1 cellular context compared by ENCODE assay signal in the genomic region with DNA sequence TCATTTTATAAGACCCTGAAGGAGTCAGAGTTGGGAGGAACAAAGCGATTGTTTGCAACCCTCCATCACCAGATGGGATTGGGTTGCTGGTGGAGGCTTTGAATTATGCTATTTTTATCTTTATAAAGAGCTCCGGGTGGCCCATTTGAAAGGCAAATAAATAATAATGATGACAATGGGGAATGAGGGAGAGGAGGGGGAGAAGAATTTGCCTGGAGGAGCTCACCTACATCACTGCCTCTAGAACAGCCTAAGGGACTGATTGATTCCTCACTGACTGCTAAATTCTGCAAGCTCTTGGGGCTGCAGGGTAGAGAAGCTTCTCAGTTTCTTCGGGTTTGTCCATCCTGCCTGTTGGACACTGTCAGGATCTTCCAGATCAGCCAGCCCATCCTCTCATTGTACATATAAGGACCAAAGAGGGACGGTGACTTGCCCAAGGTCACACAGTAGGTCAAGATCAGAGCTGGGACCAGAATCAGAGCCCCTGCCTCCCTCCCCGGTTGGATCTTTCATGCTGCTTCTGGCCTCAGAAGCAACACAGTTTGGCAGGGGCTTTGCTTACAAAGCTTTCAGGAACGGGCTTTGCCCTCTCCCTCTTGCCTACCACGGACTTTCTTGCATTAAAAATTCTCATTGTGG.
TF ChIP-seq lines count a peak whose summit lies in the region.

No MANE protein-coding gene starts in this region.

TF ChIP-seq in WTC11, 78 proteins besides CTCF, POLR2A, EP300 and RAD21 (continued from another document):
- TF ChIP-seq ARID4B (CRISPR knock-in tag; IDR thresholded peaks at IDR 0.05; ENCODE audit: borderline replicate concordance) (no peak), JUN (CRISPR knock-in tag; IDR thresholded peaks at IDR 0.05) (no peak), ZBTB21 (CRISPR knock-in tag; IDR thresholded peaks at IDR 0.05; ENCODE audit: borderline replicate concordance) (no peak), HMGXB4 (CRISPR knock-in tag; IDR thresholded peaks at IDR 0.05) (no peak), ZNF423 (CRISPR knock-in tag; IDR thresholded peaks at IDR 0.05) (no peak), NR2C2 (CRISPR knock-in tag; IDR thresholded peaks at IDR 0.05) (no peak), TCF7 (CRISPR knock-in tag; IDR thresholded peaks at IDR 0.05; ENCODE audit: low read depth) (no peak), IRF2 (CRISPR knock-in tag; IDR thresholded peaks at IDR 0.05; ENCODE audit: borderline replicate concordance, low read depth) (no peak), FOXP1 (CRISPR knock-in tag; IDR thresholded peaks at IDR 0.05; ENCODE audit: borderline replicate concordance) (no peak), ZNF671 (CRISPR knock-in tag; IDR thresholded peaks at IDR 0.05) (no peak), ZNF263 (CRISPR knock-in tag; IDR thresholded peaks at IDR 0.05; ENCODE audit: low read depth) (no peak), RORB (CRISPR knock-in tag; IDR thresholded peaks at IDR 0.05) (no peak)
- TF ChIP-seq, protein P1, sequence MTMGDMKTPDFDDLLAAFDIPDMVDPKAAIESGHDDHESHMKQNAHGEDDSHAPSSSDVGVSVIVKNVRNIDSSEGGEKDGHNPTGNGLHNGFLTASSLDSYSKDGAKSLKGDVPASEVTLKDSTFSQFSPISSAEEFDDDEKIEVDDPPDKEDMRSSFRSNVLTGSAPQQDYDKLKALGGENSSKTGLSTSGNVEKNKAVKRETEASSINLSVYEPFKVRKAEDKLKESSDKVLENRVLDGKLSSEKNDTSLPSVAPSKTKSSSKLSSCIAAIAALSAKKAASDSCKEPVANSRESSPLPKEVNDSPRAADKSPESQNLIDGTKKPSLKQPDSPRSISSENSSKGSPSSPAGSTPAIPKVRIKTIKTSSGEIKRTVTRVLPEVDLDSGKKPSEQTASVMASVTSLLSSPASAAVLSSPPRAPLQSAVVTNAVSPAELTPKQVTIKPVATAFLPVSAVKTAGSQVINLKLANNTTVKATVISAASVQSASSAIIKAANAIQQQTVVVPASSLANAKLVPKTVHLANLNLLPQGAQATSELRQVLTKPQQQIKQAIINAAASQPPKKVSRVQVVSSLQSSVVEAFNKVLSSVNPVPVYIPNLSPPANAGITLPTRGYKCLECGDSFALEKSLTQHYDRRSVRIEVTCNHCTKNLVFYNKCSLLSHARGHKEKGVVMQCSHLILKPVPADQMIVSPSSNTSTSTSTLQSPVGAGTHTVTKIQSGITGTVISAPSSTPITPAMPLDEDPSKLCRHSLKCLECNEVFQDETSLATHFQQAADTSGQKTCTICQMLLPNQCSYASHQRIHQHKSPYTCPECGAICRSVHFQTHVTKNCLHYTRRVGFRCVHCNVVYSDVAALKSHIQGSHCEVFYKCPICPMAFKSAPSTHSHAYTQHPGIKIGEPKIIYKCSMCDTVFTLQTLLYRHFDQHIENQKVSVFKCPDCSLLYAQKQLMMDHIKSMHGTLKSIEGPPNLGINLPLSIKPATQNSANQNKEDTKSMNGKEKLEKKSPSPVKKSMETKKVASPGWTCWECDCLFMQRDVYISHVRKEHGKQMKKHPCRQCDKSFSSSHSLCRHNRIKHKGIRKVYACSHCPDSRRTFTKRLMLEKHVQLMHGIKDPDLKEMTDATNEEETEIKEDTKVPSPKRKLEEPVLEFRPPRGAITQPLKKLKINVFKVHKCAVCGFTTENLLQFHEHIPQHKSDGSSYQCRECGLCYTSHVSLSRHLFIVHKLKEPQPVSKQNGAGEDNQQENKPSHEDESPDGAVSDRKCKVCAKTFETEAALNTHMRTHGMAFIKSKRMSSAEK (CRISPR knock-in tag; IDR thresholded peaks at IDR 0.05; ENCODE audit: borderline replicate concordance), result no peak
- TF ChIP-seq, protein P2, sequence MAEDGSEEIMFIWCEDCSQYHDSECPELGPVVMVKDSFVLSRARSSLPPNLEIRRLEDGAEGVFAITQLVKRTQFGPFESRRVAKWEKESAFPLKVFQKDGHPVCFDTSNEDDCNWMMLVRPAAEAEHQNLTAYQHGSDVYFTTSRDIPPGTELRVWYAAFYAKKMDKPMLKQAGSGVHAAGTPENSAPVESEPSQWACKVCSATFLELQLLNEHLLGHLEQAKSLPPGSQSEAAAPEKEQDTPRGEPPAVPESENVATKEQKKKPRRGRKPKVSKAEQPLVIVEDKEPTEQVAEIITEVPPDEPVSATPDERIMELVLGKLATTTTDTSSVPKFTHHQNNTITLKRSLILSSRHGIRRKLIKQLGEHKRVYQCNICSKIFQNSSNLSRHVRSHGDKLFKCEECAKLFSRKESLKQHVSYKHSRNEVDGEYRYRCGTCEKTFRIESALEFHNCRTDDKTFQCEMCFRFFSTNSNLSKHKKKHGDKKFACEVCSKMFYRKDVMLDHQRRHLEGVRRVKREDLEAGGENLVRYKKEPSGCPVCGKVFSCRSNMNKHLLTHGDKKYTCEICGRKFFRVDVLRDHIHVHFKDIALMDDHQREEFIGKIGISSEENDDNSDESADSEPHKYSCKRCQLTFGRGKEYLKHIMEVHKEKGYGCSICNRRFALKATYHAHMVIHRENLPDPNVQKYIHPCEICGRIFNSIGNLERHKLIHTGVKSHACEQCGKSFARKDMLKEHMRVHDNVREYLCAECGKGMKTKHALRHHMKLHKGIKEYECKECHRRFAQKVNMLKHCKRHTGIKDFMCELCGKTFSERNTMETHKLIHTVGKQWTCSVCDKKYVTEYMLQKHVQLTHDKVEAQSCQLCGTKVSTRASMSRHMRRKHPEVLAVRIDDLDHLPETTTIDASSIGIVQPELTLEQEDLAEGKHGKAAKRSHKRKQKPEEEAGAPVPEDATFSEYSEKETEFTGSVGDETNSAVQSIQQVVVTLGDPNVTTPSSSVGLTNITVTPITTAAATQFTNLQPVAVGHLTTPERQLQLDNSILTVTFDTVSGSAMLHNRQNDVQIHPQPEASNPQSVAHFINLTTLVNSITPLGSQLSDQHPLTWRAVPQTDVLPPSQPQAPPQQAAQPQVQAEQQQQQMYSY (CRISPR knock-in tag; IDR thresholded peaks at IDR 0.05), result no peak
- TF ChIP-seq, protein P3, sequence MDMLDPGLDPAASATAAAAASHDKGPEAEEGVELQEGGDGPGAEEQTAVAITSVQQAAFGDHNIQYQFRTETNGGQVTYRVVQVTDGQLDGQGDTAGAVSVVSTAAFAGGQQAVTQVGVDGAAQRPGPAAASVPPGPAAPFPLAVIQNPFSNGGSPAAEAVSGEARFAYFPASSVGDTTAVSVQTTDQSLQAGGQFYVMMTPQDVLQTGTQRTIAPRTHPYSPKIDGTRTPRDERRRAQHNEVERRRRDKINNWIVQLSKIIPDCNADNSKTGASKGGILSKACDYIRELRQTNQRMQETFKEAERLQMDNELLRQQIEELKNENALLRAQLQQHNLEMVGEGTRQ (CRISPR knock-in tag; IDR thresholded peaks at IDR 0.05), result no peak
- TF ChIP-seq, protein P4, sequence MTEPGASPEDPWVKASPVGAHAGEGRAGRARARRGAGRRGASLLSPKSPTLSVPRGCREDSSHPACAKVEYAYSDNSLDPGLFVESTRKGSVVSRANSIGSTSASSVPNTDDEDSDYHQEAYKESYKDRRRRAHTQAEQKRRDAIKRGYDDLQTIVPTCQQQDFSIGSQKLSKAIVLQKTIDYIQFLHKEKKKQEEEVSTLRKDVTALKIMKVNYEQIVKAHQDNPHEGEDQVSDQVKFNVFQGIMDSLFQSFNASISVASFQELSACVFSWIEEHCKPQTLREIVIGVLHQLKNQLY (CRISPR knock-in tag; IDR thresholded peaks at IDR 0.05), result no peak
TF ChIP-seq in WTC11: peak in this region for 0.
